ENCODE assay signal across 8 cellular contexts in genomic region chr17:49779730-49780220, GRCh38. TPM values are rescaled to one million over a fixed set of nuclear protein-coding genes. Genes with fewer than 3 reads are reported as not detected.
DNase-seq lines count a peak whose midpoint lies in the region; ATAC-seq and TF ChIP-seq lines count a peak whose summit lies in the region.

No MANE protein-coding gene starts in this region.

- H3K4me3 ChIP-seq in right lobe of liver (no peak overlapping the region), upper lobe of right lung (no peak overlapping the region)

- 5% methylated on average over 2 of the region's 2 CpGs for whole genome bisulfite sequencing in right lobe of liver (ENCODE audit: insufficient coverage, low coverage, low lambda C conversion rate, missing lambda C conversion rate)

- intact Hi-C loops in MCF 10A (cut with micrococcal nuclease) (loop anchor here (1.0 kb wide), 2 partner anchors 71 to 211 kb away; no protein-coding TSS in a partner anchor), right lobe of liver (cut with DNase I) (loop anchor here (5.0 to 10.0 kb wide), 3 partner anchors 65 to 205 kb away; partner anchors contain the start of genes NXPH3 (in 2 of the 2) and SLC35B1 (in 1 of the 2)), upper lobe of right lung (cut with DNase I) (loop anchor here (10.0 kb wide), 1 partner anchor 225 kb away; no protein-coding TSS in a partner anchor)

- no peaks in the 10 kb centered on the region for H3K9me3 ChIP-seq in right lobe of liver
- H3K9me3 ChIP-seq in upper lobe of right lung: no peaks in the 10 kb centered on the region

- BruUV-seq in MCF 10A (replicated peaks; lab: Mats Ljungman, UMichigan): no TSS peak

- H3K27ac Mint-ChIP-seq in MCF 10A (ENCODE audit: low read depth, unreplicated experiment): no peak overlapping the region

- no peaks in the 10 kb centered on the region for H3K4me1 Mint-ChIP-seq in MCF 10A (ENCODE audit: insufficient read depth, unreplicated experiment)

- peak; percentile 58 for TF ChIP-seq CTCF in GM13977 (IDR thresholded peaks at IDR 0.05; ENCODE audit: extremely low read depth, insufficient read depth, missing control alignments)
- TF ChIP-seq CTCF in MCF 10A (IDR thresholded peaks at IDR 0.05; ENCODE audit: unreplicated experiment): peak; percentile 56
- TF ChIP-seq CTCF in right lobe of liver (IDR thresholded peaks at IDR 0.05): peak; percentile 63 to 69 (median 66)
- peak; percentile 58 for TF ChIP-seq CTCF in upper lobe of right lung (IDR thresholded peaks at IDR 0.05)

- H3K4me1 ChIP-seq in right lobe of liver (peaks cover 0 to 6% (median 0%) of the 10 kb centered on the region in 4 donors), upper lobe of right lung (peaks cover 32% of the 10 kb centered on the region)

- peak; percentile 81 to 91 (median 86) for ATAC-seq in right lobe of liver
- peak; percentile 71 for ATAC-seq in upper lobe of right lung
- no peak for ATAC-seq in HG03025 (IDR thresholded peaks at IDR 0.05; ENCODE audit: low FRiP score, unreplicated experiment)

- CTCF ChIA-PET in MCF 10A (lab: Yijun Ruan, JAX): interaction anchor here (0.6 to 1.5 kb wide), 5 partner anchors 71 to 228 kb away, joined by 3 to 14 read pairs (median 4); partner anchors contain the start of gene SLC35B1

- H3K36me3 Mint-ChIP-seq in MCF 10A (ENCODE audit: insufficient read depth, unreplicated experiment): no peaks in the 10 kb centered on the region

- in situ Hi-C loops in GM13977 (cut with MboI; ENCODE audit: low pct_unique_long_range_greater_than_20kb, low sequenced_read_pairs, unreplicated experiment): loop anchor here (10.0 kb wide), 1 partner anchor 75 kb away; the partner anchor contains the start of gene SLC35B1

- no peak for TF ChIP-seq POLR2A in right lobe of liver (IDR thresholded peaks at IDR 0.05)

- H3K4me3 Mint-ChIP-seq in MCF 10A (ENCODE audit: unreplicated experiment): no peak overlapping the region

- no peaks in the 10 kb centered on the region for H3K27me3 ChIP-seq in right lobe of liver
- no peaks in the 10 kb centered on the region for H3K27me3 ChIP-seq in upper lobe of right lung

- POLR2A ChIA-PET in MCF 10A (lab: Yijun Ruan, JAX): interaction anchor here (1.2 to 1.5 kb wide), 2 partner anchors 9 to 72 kb away, joined by 4 to 6 read pairs; partner anchors contain the start of genes KAT7 and SLC35B1

- no peaks in the 10 kb centered on the region for H3K9me3 Mint-ChIP-seq in MCF 10A (ENCODE audit: unreplicated experiment)

- H3K27ac ChIP-seq in right lobe of liver (no peak overlapping the region), upper lobe of right lung (no peak overlapping the region)

- no peaks in the 10 kb centered on the region for H3K36me3 ChIP-seq in right lobe of liver
- no peaks in the 10 kb centered on the region for H3K36me3 ChIP-seq in upper lobe of right lung

- no peaks in the 10 kb centered on the region for H3K27me3 Mint-ChIP-seq in MCF 10A (ENCODE audit: insufficient read depth, unreplicated experiment)

- DNase-seq in CD1c-positive myeloid dendritic cell (ENCODE audit: extremely low spot score) (peak; percentile 57), GM13977 (ENCODE audit: low spot score) (no peak), NCI-H82 treated with DMSO at 0.1 percent for 48 hours (lab: John Stamatoyannopoulos, UW; ENCODE audit: unreplicated experiment) (peak; percentile 21), MCF 10A (ENCODE audit: unreplicated experiment) (peak; percentile 58), right lobe of liver (no peak), upper lobe of right lung (no peak), occipital lobe (lab: John Stamatoyannopoulos, UW) (no peak)

RNA-seq across cellular contexts. Expression of gene KAT7, which starts 8.7 kb away (rescaled TPM):
- 45.1 and 53.7 TPM in 2 replicates for total RNA-seq in MCF 10A (2022)
- 10 to 100 TPM; 10.8 to 21.3 (median 15.2) TPM for total RNA-seq in right lobe of liver
- 61.4 TPM for total RNA-seq in upper lobe of right lung
- total RNA-seq in occipital lobe: 49.0 TPM

RNA-seq across cellular contexts. Expression of gene FAM117A, which starts 15.8 kb away (rescaled TPM):
- total RNA-seq in MCF 10A (2022) (2.0 and 5.0 TPM in 2 replicates), right lobe of liver (1 to 10 TPM; 4.4 to 7.3 (median 5.9) TPM), upper lobe of right lung (11.8 TPM), occipital lobe (0.62 TPM)

Comparison
In these comparisons a context has a peak if more than half of its experiments do, and no peak if none do; other contexts are left out.
1. DNase-seq: peak in CD1c-positive myeloid dendritic cell (single experiment), NCI-H82 treated with DMSO at 0.1 percent for 48 hours (single experiment) and MCF 10A (single experiment); none in GM13977 (single experiment), right lobe of liver (0 of 3), upper lobe of right lung (single experiment) and occipital lobe (single experiment).
2. Peak in every context shown above with its lines, with median percentiles within 50 percentile points of each other: CTCF ChIP-seq.